Comparison of ENCODE assay signal across 7 cellular contexts in genomic region chr4:83012631-83013419, GRCh38.
DNase-seq lines count a peak whose midpoint lies in the region; ATAC-seq and TF ChIP-seq lines count a peak whose summit lies in the region.

No MANE protein-coding gene starts in this region.

- H3K4me3 ChIP-seq in astrocyte of the spinal cord (ENCODE audit: low read depth, low read length) (peak overlapping the region; percentile 64), retinal pigment epithelial cell (ENCODE audit: low read length) (peak overlapping the region; percentile 85)

- in situ Hi-C loops in astrocyte of the spinal cord (cut with HindIII; ENCODE audit: low sequenced_read_pairs) = no loop called here

- TF ChIP-seq CTCF in astrocyte of the spinal cord (IDR thresholded peaks at IDR 0.05; ENCODE audit: low read depth, low read length) (peak; percentile 44), retinal pigment epithelial cell (conservative IDR thresholded peaks at IDR 0.05; ENCODE audit: low read depth, low read length) (peak; percentile 36)

- ATAC-seq in GM18505 (IDR thresholded peaks at IDR 0.05; ENCODE audit: unreplicated experiment) (peak; percentile 82), HG02973 (IDR thresholded peaks at IDR 0.05; ENCODE audit: unreplicated experiment) (peak; percentile 79)

- TF ChIP-seq POLR2A in GM18505 (IDR thresholded peaks at IDR 0.05; ENCODE audit: borderline replicate concordance, extremely low read depth, insufficient read depth, insufficient read length) = peak; percentile 78

- DNase-seq in NCI-H1930 (lab: John Stamatoyannopoulos, UW) (peak; percentile 96 to 98), T-helper 9 cell (peak; percentile 95), astrocyte of the spinal cord (ENCODE audit: low read depth, low spot score) (peak; percentile 99), hypothalamus (lab: John Stamatoyannopoulos, UW) (peak; percentile 66 to 99 (median 98)), retinal pigment epithelial cell (ENCODE audit: low read depth) (peak; percentile 96)

Comparison
In these comparisons a context has a peak if more than half of its experiments do, and no peak if none do; other contexts are left out.
1. Peak in every context shown above with its lines: DNase-seq, ATAC-seq and H3K4me3 ChIP-seq.